ENCODE assay signal across 11 cellular contexts in the genomic region with DNA sequence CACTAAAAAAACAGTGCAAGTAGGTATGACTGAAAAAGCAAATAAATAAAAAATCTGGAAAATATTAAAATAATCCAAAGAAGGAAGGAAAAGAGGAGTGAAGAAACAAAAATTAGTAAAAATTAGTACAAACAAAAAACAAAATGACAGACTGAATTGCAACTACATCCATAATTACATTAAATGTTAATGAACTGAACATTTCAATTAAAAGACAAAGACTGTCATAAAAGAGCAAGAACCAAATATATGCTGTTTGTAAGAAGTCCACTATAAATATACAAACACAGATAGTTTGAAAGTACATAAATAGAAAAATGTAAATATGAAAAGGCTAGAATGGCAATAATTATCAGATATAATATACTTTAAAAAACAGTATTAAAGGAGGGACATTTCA.
"Had no signal": no experiment of that assay in that cellular context is flagged by ENCODE, and none has a peak within 500 bp of the region (broad histone marks: within the 10 kb centered on the region; RNA-seq: fewer than 3 reads in every experiment).

No MANE protein-coding gene starts in this region.

- H2AFZ ChIP-seq: GM23248, GM23338 had no signal

- H3K9ac ChIP-seq: GM23248 had no signal

- FAIRE-seq: H1, H54 had no signal

- H3K9me3 ChIP-seq: HAP-1 had no signal

- ATAC-seq: GM23338, HCT116 had no signal

- DNase-seq: GM23248, GOT3, H7, H9, HCEC 1CT, HFFc6 had no signal

- H3K27ac ChIP-seq: GM23248 had no signal

- H3K4me3 ChIP-seq: GM23248, GM23338, HAP-1 had no signal

- H3K4me2 ChIP-seq: GM23338 had no signal

- H3K36me3 ChIP-seq: HAP-1 had no signal
